ENCODE assay signal across 8 cellular contexts in the genomic region with DNA sequence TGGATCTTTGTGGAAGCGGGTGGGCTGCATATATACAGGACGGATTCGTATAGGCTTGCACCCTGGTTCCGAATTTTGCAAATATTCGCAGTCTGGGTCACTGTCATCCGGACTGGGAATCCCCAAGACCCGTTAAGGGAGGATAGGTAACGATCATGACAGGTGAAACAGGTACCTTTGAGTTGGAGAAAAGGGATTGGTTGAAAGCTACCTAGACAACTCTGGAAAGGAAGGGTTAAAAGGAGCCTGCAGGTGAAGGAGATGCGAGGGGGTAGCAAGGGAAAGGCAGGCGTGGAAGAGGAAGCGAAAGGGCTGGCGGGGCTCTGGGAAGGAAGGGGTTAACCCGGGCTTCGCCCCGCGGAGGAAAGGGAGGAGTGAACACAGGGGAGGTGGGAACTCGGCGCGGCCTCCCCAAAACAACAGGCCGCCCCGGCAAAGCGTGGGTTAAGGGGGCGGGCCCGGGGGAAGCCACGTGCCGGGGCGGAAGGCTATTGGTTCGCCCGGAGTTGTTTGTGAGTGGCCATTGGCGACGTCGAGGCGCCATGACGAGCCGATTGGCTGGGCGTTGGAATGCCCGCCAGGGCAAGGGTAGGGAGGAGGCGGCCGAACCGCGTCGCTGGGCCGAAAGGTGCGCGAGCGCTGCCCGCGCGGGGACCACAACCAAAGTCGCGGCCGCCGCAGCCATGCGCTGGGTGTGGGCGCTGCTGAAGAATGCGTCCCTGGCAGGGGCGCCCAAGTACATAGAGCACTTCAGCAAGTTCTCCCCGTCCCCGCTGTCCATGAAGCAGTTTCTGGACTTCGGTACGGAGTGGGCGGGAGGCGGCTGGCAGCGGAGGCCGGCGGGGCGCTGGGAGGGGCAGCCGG. TPM values are rescaled to one million over a fixed set of nuclear protein-coding genes. Genes with fewer than 3 reads are reported as not detected.
DNase-seq lines count a peak whose midpoint lies in the region; ATAC-seq and TF ChIP-seq lines count a peak whose summit lies in the region.

TSS of gene PDK2 (plus strand) at position 599 of the 864 bp plus-strand sequence. CDS start at position 684, 85 bp downstream.

- intact Hi-C loops in mammary epithelial cell (cut with micrococcal nuclease) = loop anchor here (1.0 to 2.0 kb wide), 6 partner anchors 46 to 202 kb away; no protein-coding TSS in a partner anchor

- no peak within 1 kb of the TSS for H2AFZ ChIP-seq in mammary epithelial cell (ENCODE audit: low read depth, low read length)

- 16% methylated on average over 17 of the region's 68 CpGs for WGBS in mammary epithelial cell (ENCODE audit: low coverage, missing lambda C conversion rate)

- H3K9me3 ChIP-seq in mammary epithelial cell (replicated peaks; ENCODE audit: insufficient read depth, low read length) (no peaks in the 10 kb centered on the region), iPS-20b (ENCODE audit: insufficient read depth, low read depth, low read length) (no peaks in the 10 kb centered on the region)

- TF ChIP-seq CTCF in AG04449 (IDR thresholded peaks at IDR 0.05; ENCODE audit: insufficient read depth, low read length, missing control alignments) (no peak), WI38 (IDR thresholded peaks at IDR 0.05; ENCODE audit: low read depth, low read length) (no peak), mammary epithelial cell (conservative IDR thresholded peaks at IDR 0.05 in 1 of 2, IDR thresholded peaks at IDR 0.05 in 1 of 2; ENCODE audit: extremely low read depth in 1 of 2, insufficient read depth in 1 of 2, low read depth in 1 of 2, low read length in 2 of 2) (no peak)

- H3K4me3 ChIP-seq in AG04449 (ENCODE audit: low read depth, low read length) = peak within 1 kb of the TSS; percentile 89
- peak within 1 kb of the TSS; percentile 81 for H3K4me3 ChIP-seq in WI38 (ENCODE audit: low read depth, low read length)
- H3K4me3 ChIP-seq in mammary epithelial cell (replicated peaks in 1 of 3; ENCODE audit: insufficient read depth in 1 of 3, low read depth in 2 of 3, low read length in 3 of 3) = peak within 1 kb of the TSS in 2 of 3 experiments; percentile 13 to 54
- H3K4me3 ChIP-seq in iPS-20b (ENCODE audit: low read length) = peak within 1 kb of the TSS; percentile 74
- H3K4me3 ChIP-seq in skin epidermis = peak within 1 kb of the TSS; percentile 66 to 94 (median 91)

- POLR2A ChIA-PET in AG04449 (lab: Yijun Ruan, JAX) = interaction anchor here (0.7 to 1.3 kb wide), 3 partner anchors 33 to 107 kb away, joined by 3 to 5 read pairs (median 3); partner anchors contain the start of gene COL1A1

- H3K4me1 ChIP-seq in mammary epithelial cell (ENCODE audit: insufficient read depth, low read length) (peaks cover 9% of the 10 kb centered on the region), iPS-20b (ENCODE audit: insufficient read depth, low read length) (peaks cover 3% of the 10 kb centered on the region; the same call in 1 of the 2 replicates)

- no peak within 1 kb of the TSS for H3K9ac ChIP-seq in mammary epithelial cell (ENCODE audit: insufficient read depth, low read length)
- peak within 1 kb of the TSS; percentile 79; the same call in 1 of the 2 replicates for H3K9ac ChIP-seq in iPS-20b (ENCODE audit: low read depth, low read length)

- H3K27me3 ChIP-seq in mammary epithelial cell (ENCODE audit: insufficient read depth, low read length) (no peaks in the 10 kb centered on the region), iPS-20b (ENCODE audit: insufficient read depth, low read length) (no peaks in the 10 kb centered on the region)

- ATAC-seq in GM18873 (IDR thresholded peaks at IDR 0.05; ENCODE audit: low FRiP score, unreplicated experiment) (peak; percentile 70), HG03139 (IDR thresholded peaks at IDR 0.05; ENCODE audit: unreplicated experiment) (peak; percentile 80)

- peak within 1 kb of the TSS; percentile 50 for H3K4me2 ChIP-seq in mammary epithelial cell (ENCODE audit: insufficient read depth, low read depth, low read length)

- H3K36me3 ChIP-seq in mammary epithelial cell (ENCODE audit: insufficient read depth, low read length) = peaks cover 14% of the 10 kb centered on the region
- peaks cover 4% of the 10 kb centered on the region; the same call in 1 of the 2 replicates for H3K36me3 ChIP-seq in iPS-20b (ENCODE audit: insufficient read depth, low read depth, low read length)

- dilution Hi-C loops in mammary epithelial cell (cut with HindIII; ENCODE audit: low sequenced_read_pairs) = loop anchor here (5.0 kb wide), 1 partner anchor 37 kb away; the partner anchor contains the start of gene SAMD14

- H4K20me1 ChIP-seq in mammary epithelial cell (ENCODE audit: insufficient read depth, low read length) = peaks cover 2% of the 10 kb centered on the region

- no peak within 1 kb of the TSS for H3K27ac ChIP-seq in mammary epithelial cell (ENCODE audit: insufficient read depth, low read depth, low read length)
- H3K27ac ChIP-seq in iPS-20b (ENCODE audit: low read length) = no peak within 1 kb of the TSS
- H3K27ac ChIP-seq in skin epidermis = peak within 1 kb of the TSS; percentile 53 to 93 (median 87)

- CTCF ChIA-PET in AG04449 (lab: Yijun Ruan, JAX) (interaction anchor here (0.6 to 9.8 kb wide), 75 partner anchors 8 to 331 kb away, joined by 3 to 280 read pairs (median 7); partner anchors contain the start of genes FAM117A, ITGA3, SGCA and TAC4), mammary epithelial cell (lab: Charles Lee; ENCODE audit: low non-redundant PET) (interaction anchor here (0.6 to 1.4 kb wide), 5 partner anchors 11 to 265 kb away, joined by 3 to 7 read pairs (median 4); no protein-coding TSS in a partner anchor)

- DNase-seq in AG04449 (ENCODE audit: low read depth, low spot score) (peak; percentile 47), NCI-H2196 treated with DMSO at 0.1 percent for 48 hours (lab: John Stamatoyannopoulos, UW; ENCODE audit: unreplicated experiment) (peak; percentile 89), mammary epithelial cell (peak; percentile 87)

- in situ Hi-C loops in mammary epithelial cell (cut with MboI; ENCODE audit: low sequenced_read_pairs in 2 of 2) = no loop called here

- BruUV-seq in mammary epithelial cell (replicated peaks; lab: Mats Ljungman, UMichigan) = no TSS peak

- H3K79me2 ChIP-seq in mammary epithelial cell (ENCODE audit: insufficient read depth, low read length) = no peaks in the 10 kb centered on the region

RNA-seq across cellular contexts. Expression of gene PDK2, which starts in this region (rescaled TPM):
- 10 to 100 TPM; 18.2 to 24.8 TPM for total RNA-seq in mammary epithelial cell
- polyA plus RNA-seq in mammary epithelial cell = 7.7 TPM
- polyA minus RNA-seq in mammary epithelial cell = 13.5 TPM

Comparison
In these comparisons a context has a peak if more than half of its experiments do, and no peak if none do; other contexts are left out.
1. H3K4me3 ChIP-seq: peak in every context shown above with its lines; median percentile 91 in skin epidermis; 89 in AG04449; 81 in WI38; 74 in iPS-20b; 34 in mammary epithelial cell.
2. H3K27ac ChIP-seq: peak in skin epidermis (21 of 21); none in mammary epithelial cell (single experiment) and iPS-20b (single experiment).
3. Peak in every context shown above with its lines, with median percentiles within 50 percentile points of each other: DNase-seq.